5 cellular contexts compared by ENCODE assay signal in the genomic region with DNA sequence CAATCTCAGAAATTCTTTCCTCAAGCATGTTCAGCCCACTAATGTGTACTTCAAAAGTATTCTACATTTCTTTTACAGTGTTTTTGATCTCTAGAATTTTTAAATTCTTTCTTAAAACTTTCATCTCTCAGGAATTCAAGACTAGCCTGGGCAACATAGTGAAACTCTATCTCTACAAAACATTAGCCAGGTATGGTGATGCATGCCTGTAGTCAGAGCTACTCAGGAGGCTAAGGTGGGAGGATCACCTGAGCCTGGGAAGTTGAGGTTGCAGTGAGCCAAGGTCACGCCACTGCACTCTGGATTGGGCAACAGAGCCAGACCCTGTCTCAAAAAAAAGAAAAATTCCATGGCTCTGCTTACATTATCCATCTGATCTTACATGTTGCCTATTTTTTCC. TPM values are rescaled to one million over a fixed set of nuclear protein-coding genes. Genes with fewer than 3 reads are reported as not detected.
"Had no signal": no experiment of that assay in that cellular context is flagged by ENCODE, and none has a peak within 500 bp of the region (broad histone marks: within the 10 kb centered on the region; RNA-seq: fewer than 3 reads in every experiment).

No MANE protein-coding gene starts in this region.

- DNase-seq: H9, HCEC 1CT, IMR-90 had no signal

- ATAC-seq: GM23338, K562 had no signal

- H2AFZ ChIP-seq: GM23338 had no signal

- H3K4me2 ChIP-seq: GM23338 had no signal

- H3K4me3 ChIP-seq: GM23338, K562 had no signal

RNA-seq across cellular contexts. Expression of gene EGFR, which starts 5.0 kb away (rescaled TPM):
- polyA plus RNA-seq: K562 had no signal
